17 cellular contexts compared by ENCODE assay signal in the genomic region with DNA sequence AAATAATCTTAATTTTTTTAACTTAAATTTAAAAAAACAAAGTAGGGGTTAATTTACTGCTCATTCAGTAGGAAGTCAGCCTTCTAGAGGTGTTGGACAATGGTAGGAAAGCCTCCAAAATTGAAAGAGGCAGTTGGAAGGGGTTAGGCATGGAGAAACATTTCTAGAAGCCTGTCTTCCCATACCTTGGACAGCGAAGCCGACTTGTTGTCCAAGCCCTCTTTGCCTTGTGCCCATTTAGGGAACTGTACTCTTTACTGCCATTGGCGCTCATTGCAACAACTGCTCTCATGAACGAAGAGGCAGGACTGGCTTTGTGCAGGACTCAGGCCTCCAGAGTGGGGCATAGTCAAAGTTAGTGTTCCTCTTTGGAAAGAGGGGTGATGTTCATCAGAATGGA.
DNase-seq lines count a peak whose midpoint lies in the region; ATAC-seq, FAIRE-seq and TF ChIP-seq lines count a peak whose summit lies in the region.
"Had no signal": no experiment of that assay in that cellular context is flagged by ENCODE, and none has a peak within 500 bp of the region (broad histone marks: within the 10 kb centered on the region; RNA-seq: fewer than 3 reads in every experiment).

No MANE protein-coding gene starts in this region.

- no peak overlapping the region for H3K4me3 Mint-ChIP-seq in stimulated activated naive B cell treated with anti-CD40 and anti-IgM and Interleukin-4, amounts not matched to agents 10 μg/mL and 1 μg/mL and 100 μg/mL, for 72 hours
- H3K4me3 Mint-ChIP-seq: CD4-positive, alpha-beta T cell; H9 had no signal

- H4K91ac ChIP-seq in H1 (replicated peaks; ENCODE audit: insufficient read length, low read length), result no peak overlapping the region

- no peaks in the 10 kb centered on the region for H3K23me2 ChIP-seq in H1 (ENCODE audit: low read depth, low read length)

- H2AK5ac ChIP-seq in H1 (ENCODE audit: low read depth, low read length), result no peak overlapping the region

- no peaks in the 10 kb centered on the region for H3K36me3 ChIP-seq in HEK293 (ENCODE audit: control insufficient read depth in 2 of 2, insufficient read depth in 1 of 2, low read length in 2 of 2)
- no peaks in the 10 kb centered on the region for H3K36me3 ChIP-seq in H1 (ENCODE audit: control insufficient read depth in 2 of 4, insufficient read depth in 4 of 4, low read length in 3 of 4)

- POLR2A ChIA-PET in HEK293 (lab: Yijun Ruan, JAX) (no interaction called here), H1 (lab: Charles Lee; ENCODE audit: partially characterized antibody) (no interaction called here)

- TF ChIP-seq CTCF in HEK293 (tag by site-specific recombination; IDR thresholded peaks at IDR 0.05), result no peak
- no peak for TF ChIP-seq CTCF in H1 (IDR thresholded peaks at IDR 0.05; ENCODE audit: control extremely low read depth in 1 of 3, insufficient read depth in 1 of 3, low read depth in 1 of 3, low read length in 3 of 3)
- TF ChIP-seq CTCF in GM13977 (IDR thresholded peaks at IDR 0.05; ENCODE audit: extremely low read depth, insufficient read depth, missing control alignments), result no peak

- H3K4me1 Mint-ChIP-seq in stimulated activated naive B cell treated with anti-CD40 and anti-IgM and Interleukin-4, amounts not matched to agents 10 μg/mL and 1 μg/mL and 100 μg/mL, for 72 hours, result no peaks in the 10 kb centered on the region

- no peak for TF ChIP-seq EP300 in H1 (IDR thresholded peaks at IDR 0.05; ENCODE audit: borderline replicate concordance in 1 of 2, low read depth in 2 of 2, low read length in 2 of 2)

- no peaks in the 10 kb centered on the region for H3K9me3 ChIP-seq in HEK293 (ENCODE audit: control insufficient read depth, insufficient read depth, low read depth, low read length)
- H3K9me3 ChIP-seq in H1 (ENCODE audit: insufficient read depth in 2 of 2, low read depth in 1 of 2, low read length in 1 of 2), result no peaks in the 10 kb centered on the region
- H3K9me3 ChIP-seq: Caco-2 had no signal

- no peak overlapping the region for H3K14ac ChIP-seq in H1 (ENCODE audit: insufficient read length)

- no peaks in the 10 kb centered on the region for H3K27me3 ChIP-seq in H1 (replicated peaks in 1 of 4; ENCODE audit: control insufficient read depth in 3 of 4, extremely low read depth in 1 of 4, insufficient read depth in 3 of 4, low read length in 3 of 4)

- H4K20me1 ChIP-seq in H1 (replicated peaks in 1 of 2; ENCODE audit: control insufficient read depth in 1 of 2, insufficient read depth in 2 of 2, low read length in 2 of 2), result no peaks in the 10 kb centered on the region

- 0 out of 2 replicates have a peak overlapping the region, but pooled peaks have one; percentile 11 for H2BK15ac ChIP-seq in H1 (ENCODE audit: low read length)

- H3K4me1 ChIP-seq in HEK293 (ENCODE audit: control insufficient read depth, insufficient read depth, low read length) (no peaks in the 10 kb centered on the region), H1 (replicated peaks in 1 of 4; ENCODE audit: control insufficient read depth in 3 of 4, insufficient read depth in 4 of 4, low read length in 3 of 4) (peaks cover 3 to 8% (median 8%) of the 10 kb centered on the region in 4 experiments; a peak in 6 of 7 replicates)
- H3K4me1 ChIP-seq: Caco-2 had no signal

- ATAC-seq in stimulated activated naive B cell treated with anti-CD40 and anti-IgM and Interleukin-4, amounts not matched to agents 10 μg/mL and 1 μg/mL and 100 μg/mL, for 72 hours (replicated peaks), result no peak
- ATAC-seq: K562 had no signal

- H4K8ac ChIP-seq in H1 (ENCODE audit: extremely low read depth, insufficient read depth, low read length), result no peak overlapping the region

- no peak for FAIRE-seq in H1 (lab: Jason Lieb, UNC)
- FAIRE-seq: D721Med, G401.6, GM12891, GM18507, K562 had no signal

- DNase-seq in AG20443 (ENCODE audit: low spot score) (peak; percentile 65), H1 (ENCODE audit: low read depth in 1 of 2, low spot score in 2 of 2) (no peak), GM13977 (ENCODE audit: low spot score) (no peak), iPS-NIHi7 (ENCODE audit: extremely low spot score) (no peak)
- DNase-seq in stimulated activated naive B cell treated with anti-CD40 and anti-IgM and Interleukin-4, amounts not matched to agents 10 μg/mL and 1 μg/mL and 100 μg/mL, for 72 hours, result no peak
- DNase-seq: AML-193; Caco-2; CD4-positive, alpha-beta T cell; GOT3; H9 had no signal

- no peak overlapping the region for H2BK12ac ChIP-seq in H1 (ENCODE audit: low read depth, low read length)

- H3K27ac ChIP-seq in HEK293 (ENCODE audit: extremely low read depth, low read depth, low read length), result no peak overlapping the region
- H3K27ac ChIP-seq in H1 (ENCODE audit: low read depth, low read length), result no peak overlapping the region
- H3K27ac ChIP-seq: C4-2B had no signal

- WGBS in H1 (ENCODE audit: extremely low coverage in 1 of 2, insufficient coverage in 1 of 2, insufficient read length in 1 of 2, insufficient replicate concordance in 2 of 2, low coverage in 1 of 2, low lambda C conversion rate in 2 of 2, missing lambda C conversion rate in 1 of 2), 2 experiments, result 89% methylated on average over 4 of the region's 4 CpGs; no CpG with 5 or more reads in 1 of the 2 experiments

- H3K27ac Mint-ChIP-seq in stimulated activated naive B cell treated with anti-CD40 and anti-IgM and Interleukin-4, amounts not matched to agents 10 μg/mL and 1 μg/mL and 100 μg/mL, for 72 hours, result no peak overlapping the region
- H3K27ac Mint-ChIP-seq: CD4-positive, alpha-beta T cell; H9 had no signal

- no peak overlapping the region for H2BK20ac ChIP-seq in H1 (ENCODE audit: low read length)

- no peak overlapping the region for H2BK5ac ChIP-seq in H1 (ENCODE audit: low read depth, low read length)

- no peaks in the 10 kb centered on the region; the same call in 1 of the 2 replicates for H3K79me1 ChIP-seq in H1 (ENCODE audit: low read depth, low read length)

- H3K36me3 Mint-ChIP-seq in stimulated activated naive B cell treated with anti-CD40 and anti-IgM and Interleukin-4, amounts not matched to agents 10 μg/mL and 1 μg/mL and 100 μg/mL, for 72 hours, result no peaks in the 10 kb centered on the region

- in situ Hi-C loops in GM13977 (cut with MboI; ENCODE audit: low pct_unique_long_range_greater_than_20kb, low sequenced_read_pairs, unreplicated experiment), result no loop called here

- CTCF ChIA-PET in HEK293 (lab: Yijun Ruan, JAX), result interaction anchor here (1.3 kb wide), 1 partner anchor 337 kb away, joined by 3 read pairs; no protein-coding TSS in a partner anchor
- CTCF ChIA-PET in H1 (lab: Charles Lee; ENCODE audit: partially characterized antibody), result interaction anchor here (0.6 kb wide), 1 partner anchor 276 kb away, joined by 3 read pairs; no protein-coding TSS in a partner anchor

- no peak for TF ChIP-seq RAD21 in H1 (IDR thresholded peaks at IDR 0.05 in 1 of 2, conservative IDR thresholded peaks at IDR 0.05 in 1 of 2; ENCODE audit: low read depth in 2 of 2, low read length in 2 of 2)

- no peaks in the 10 kb centered on the region for H3K79me2 ChIP-seq in H1 (ENCODE audit: control insufficient read depth in 1 of 2, insufficient read depth in 2 of 2, low read length in 2 of 2)

- H2AFZ ChIP-seq in H1 (ENCODE audit: low read length), result no peak overlapping the region

- H3K4me2 ChIP-seq in H1 (ENCODE audit: insufficient read depth in 1 of 2, low read depth in 2 of 2, low read length in 2 of 2), result no peak overlapping the region

- H3K23ac ChIP-seq in H1 (ENCODE audit: insufficient read length), result no peak overlapping the region

- H3K18ac ChIP-seq in H1 (ENCODE audit: extremely low read depth, low read length), result no peak overlapping the region

- no peak overlapping the region for H2BK120ac ChIP-seq in H1 (replicated peaks; ENCODE audit: low read depth, low read length)

- H4K5ac ChIP-seq in H1 (ENCODE audit: insufficient read length, low read depth, low read length), result no peak overlapping the region

- H3K56ac ChIP-seq in H1 (replicated peaks; ENCODE audit: insufficient read length, low read depth, low read length), result no peak overlapping the region

- H3K4me3 ChIP-seq in HEK293 (ENCODE audit: low read depth, low read length) (no peak overlapping the region), H1 (ENCODE audit: extremely low read depth in 1 of 4, insufficient read depth in 2 of 4, low read depth in 3 of 4, low read length in 4 of 4) (no peak overlapping the region)
- H3K4me3 ChIP-seq: K562 had no signal

- no peak for TF ChIP-seq POLR2A in H1 (IDR thresholded peaks at IDR 0.05; ENCODE audit: control extremely low read depth in 1 of 2, low read depth in 2 of 2, low read length in 2 of 2)

- H3K4ac ChIP-seq in H1 (replicated peaks; ENCODE audit: insufficient read length, low read depth, low read length), result no peak overlapping the region

- peaks cover 3% of the 10 kb centered on the region in 2 donors for H3K9me3 Mint-ChIP-seq in stimulated activated naive B cell treated with anti-CD40 and anti-IgM and Interleukin-4, amounts not matched to agents 10 μg/mL and 1 μg/mL and 100 μg/mL, for 72 hours
- H3K9me3 Mint-ChIP-seq: H9 had no signal

- no peak overlapping the region for H3K9ac ChIP-seq in H1 (replicated peaks in 1 of 4; ENCODE audit: extremely low read depth in 1 of 4, low read depth in 3 of 4, low read length in 3 of 4)

- H3K27me3 Mint-ChIP-seq in stimulated activated naive B cell treated with anti-CD40 and anti-IgM and Interleukin-4, amounts not matched to agents 10 μg/mL and 1 μg/mL and 100 μg/mL, for 72 hours, result peaks cover 9 to 12% of the 10 kb centered on the region in 2 donors

TF ChIP-seq in H1, 55 proteins besides CTCF, POLR2A, EP300 and RAD21 (continues in another document):
- no peak for TF ChIP-seq BCL11A (IDR thresholded peaks at IDR 0.05; ENCODE audit: low read depth in 2 of 2, low read length in 2 of 2)
- TF ChIP-seq, protein P1, sequence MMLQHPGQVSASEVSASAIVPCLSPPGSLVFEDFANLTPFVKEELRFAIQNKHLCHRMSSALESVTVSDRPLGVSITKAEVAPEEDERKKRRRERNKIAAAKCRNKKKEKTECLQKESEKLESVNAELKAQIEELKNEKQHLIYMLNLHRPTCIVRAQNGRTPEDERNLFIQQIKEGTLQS (IDR thresholded peaks at IDR 0.05; ENCODE audit: insufficient read depth, low read depth, low read length), result no peak
- no peak for TF ChIP-seq SUZ12 (IDR thresholded peaks at IDR 0.05; ENCODE audit: low read length)
- TF ChIP-seq POLR2AphosphoS5 (IDR thresholded peaks at IDR 0.05; ENCODE audit: low read depth, low read length), result no peak
- TF ChIP-seq SP1 (IDR thresholded peaks at IDR 0.05; ENCODE audit: low read depth, low read length), result no peak
- TF ChIP-seq SIN3A (conservative IDR thresholded peaks at IDR 0.05 in 1 of 2, IDR thresholded peaks at IDR 0.05 in 1 of 2; ENCODE audit: low read depth in 1 of 2, low read length in 2 of 2), result no peak
- TF ChIP-seq CHD1 (IDR thresholded peaks at IDR 0.05; ENCODE audit: low read depth, low read length), result no peak
- TF ChIP-seq TEAD4 (IDR thresholded peaks at IDR 0.05; ENCODE audit: low read depth, low read length), result no peak
- TF ChIP-seq TBP (IDR thresholded peaks at IDR 0.05; ENCODE audit: low read depth, low read length), result no peak
- no peak for TF ChIP-seq ASH2L (IDR thresholded peaks at IDR 0.05; ENCODE audit: low read length)
- no peak for TF ChIP-seq RXRA (IDR thresholded peaks at IDR 0.05; ENCODE audit: insufficient read depth, low read depth, low read length)
